Comparison of ENCODE assay signal across 24 cellular contexts in the genomic region with DNA sequence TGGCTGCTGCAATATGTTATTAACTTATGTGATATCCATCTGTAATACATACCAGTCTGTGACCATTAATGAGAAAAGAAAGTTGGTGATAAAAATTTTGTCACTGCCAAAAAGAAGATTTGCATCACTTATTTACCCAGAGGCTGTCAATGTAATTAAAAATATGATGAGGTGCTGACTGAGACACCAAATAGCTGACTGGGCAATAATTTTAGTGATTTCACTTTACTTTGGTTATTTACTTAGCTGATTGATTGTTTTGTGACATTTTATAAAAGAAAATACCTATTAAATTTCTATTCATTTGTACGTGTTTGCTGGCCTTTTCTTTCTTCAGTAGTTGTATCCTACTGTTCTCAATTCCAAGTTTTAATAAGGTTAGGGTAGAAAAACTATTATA.
DNase-seq lines count a peak whose midpoint lies in the region; ATAC-seq, FAIRE-seq and TF ChIP-seq lines count a peak whose summit lies in the region.
"Had no signal": no experiment of that assay in that cellular context is flagged by ENCODE, and none has a peak within 500 bp of the region (broad histone marks: within the 10 kb centered on the region; RNA-seq: fewer than 3 reads in every experiment).

No MANE protein-coding gene starts in this region.

- in situ Hi-C loops in HepG2 (cut with HindIII; ENCODE audit: extremely low pct_ligation_motif_present, low pct_unique_long_range_greater_than_20kb): no loop called here
- in situ Hi-C loops in IMR-90 (cut with MboI; ENCODE audit: low sequenced_read_pairs): no loop called here

- H2BK12ac ChIP-seq in H1 (ENCODE audit: low read depth, low read length): no peak overlapping the region

- no peak overlapping the region for H2BK120ac ChIP-seq in IMR-90 (ENCODE audit: low read depth, low read length)
- H2BK120ac ChIP-seq in H1 (replicated peaks; ENCODE audit: low read depth, low read length): no peak overlapping the region

- H2BK15ac ChIP-seq in IMR-90 (ENCODE audit: low read depth, low read length): no peak overlapping the region
- H2BK15ac ChIP-seq in H1 (ENCODE audit: low read length): no peak overlapping the region

- POLR2A ChIA-PET in HepG2 (lab: Yijun Ruan, JAX): no interaction called here
- POLR2A ChIA-PET in IMR-90 (lab: Charles Lee; ENCODE audit: unreplicated experiment): no interaction called here
- POLR2A ChIA-PET in H1 (lab: Charles Lee; ENCODE audit: partially characterized antibody): no interaction called here
- POLR2A ChIA-PET in A673 (lab: Charles Lee; ENCODE audit: low non-redundant PET): no interaction called here

- no peak for TF ChIP-seq CTCF in HepG2 (CRISPR knock-in tag; IDR thresholded peaks at IDR 0.05)
- no peak for TF ChIP-seq CTCF in right lobe of liver (IDR thresholded peaks at IDR 0.05)
- TF ChIP-seq CTCF in IMR-90 (conservative IDR thresholded peaks at IDR 0.05; ENCODE audit: low read depth, low read length): no peak
- no peak for TF ChIP-seq CTCF in H1 (IDR thresholded peaks at IDR 0.05; ENCODE audit: control extremely low read depth in 1 of 3, insufficient read depth in 1 of 3, low read depth in 1 of 3, low read length in 3 of 3)
- TF ChIP-seq CTCF in A673 (conservative IDR thresholded peaks at IDR 0.05; ENCODE audit: low read depth, low read length): no peak

- H4K5ac ChIP-seq in IMR-90 (ENCODE audit: low read depth, low read length): no peak overlapping the region
- H4K5ac ChIP-seq in H1 (ENCODE audit: insufficient read length, low read depth, low read length): no peak overlapping the region

- H3K56ac ChIP-seq in IMR-90 (ENCODE audit: extremely low read depth, insufficient read depth, low read length) (no peak overlapping the region), H1 (replicated peaks; ENCODE audit: insufficient read length, low read depth, low read length) (no peak overlapping the region)

- H3K4me1 ChIP-seq in HepG2 (ENCODE audit: insufficient read depth, low read length) (no peaks in the 10 kb centered on the region), right lobe of liver (no peaks in the 10 kb centered on the region), IMR-90 (ENCODE audit: control insufficient read depth, insufficient read depth, low read length) (no peaks in the 10 kb centered on the region), H1 (replicated peaks in 1 of 4; ENCODE audit: control insufficient read depth in 3 of 4, insufficient read depth in 4 of 4, low read length in 3 of 4) (no peaks in the 10 kb centered on the region), A673 (ENCODE audit: insufficient read depth, low read length, poor library complexity, severe bottlenecking) (no peaks in the 10 kb centered on the region)
- H3K4me1 ChIP-seq: Caco-2 had no signal

- H3K18ac ChIP-seq in IMR-90 (ENCODE audit: low read depth, low read length) (no peak overlapping the region), H1 (ENCODE audit: extremely low read depth, low read length) (no peak overlapping the region)

- H4K8ac ChIP-seq in IMR-90 (ENCODE audit: low read depth in 2 of 2, low read length in 2 of 2) (no peak overlapping the region), H1 (ENCODE audit: extremely low read depth, insufficient read depth, low read length) (no peak overlapping the region)

- DNase-seq in HepG2 (ENCODE audit: low spot score) (no peak), right lobe of liver (no peak), IMR-90 (no peak), H1 (ENCODE audit: low read depth in 1 of 2, low spot score in 2 of 2) (no peak), A673 (ENCODE audit: low spot score) (no peak)
- DNase-seq: AML-193; Caco-2; Calu3; CD4-positive, alpha-beta T cell; CD8-positive, alpha-beta T cell; DMS 273 treated with DMSO at 0.1 percent for 48 hours; DMS153; DMS53; DMS79; DND-41; EL; GDM1 had no signal

- H3K14ac ChIP-seq in IMR-90 (replicated peaks; ENCODE audit: low read depth, low read length) (no peak overlapping the region), H1 (ENCODE audit: insufficient read length) (no peak overlapping the region)

- H2BK20ac ChIP-seq in IMR-90 (ENCODE audit: low read depth, low read length) (no peak overlapping the region), H1 (ENCODE audit: low read length) (no peak overlapping the region)

- H2AK5ac ChIP-seq in IMR-90 (ENCODE audit: low read depth, low read length) (no peak overlapping the region), H1 (ENCODE audit: low read depth, low read length) (no peak overlapping the region)

- H3K4ac ChIP-seq in IMR-90 (ENCODE audit: low read depth, low read length) (no peak overlapping the region), H1 (replicated peaks; ENCODE audit: insufficient read length, low read depth, low read length) (no peak overlapping the region)

- dilution Hi-C loops in IMR-90 (cut with HindIII; ENCODE audit: low sequenced_read_pairs, unreplicated experiment): no loop called here

- no peak overlapping the region for H2AK9ac ChIP-seq in IMR-90 (replicated peaks; ENCODE audit: low read depth, low read length, poor library complexity)

- no peak for TF ChIP-seq EP300 in HepG2 (IDR thresholded peaks at IDR 0.05; ENCODE audit: low read depth in 2 of 2, low read length in 2 of 2)
- no peak for TF ChIP-seq EP300 in HepG2 (CRISPR knock-in tag; IDR thresholded peaks at IDR 0.05; ENCODE audit: borderline replicate concordance)
- no peak for TF ChIP-seq EP300 in H1 (IDR thresholded peaks at IDR 0.05; ENCODE audit: borderline replicate concordance in 1 of 2, low read depth in 2 of 2, low read length in 2 of 2)

- H4K91ac ChIP-seq in IMR-90 (ENCODE audit: insufficient read depth, low read depth, low read length): no peak overlapping the region
- H4K91ac ChIP-seq in H1 (replicated peaks; ENCODE audit: insufficient read length, low read length): no peak overlapping the region

- H3K79me1 ChIP-seq in IMR-90 (ENCODE audit: low read depth in 1 of 2, low read length in 2 of 2) (no peaks in the 10 kb centered on the region), H1 (ENCODE audit: low read depth, low read length) (no peaks in the 10 kb centered on the region)

- TF ChIP-seq RAD21 in HepG2 (CRISPR knock-in tag; IDR thresholded peaks at IDR 0.05): no peak
- TF ChIP-seq RAD21 in IMR-90 (IDR thresholded peaks at IDR 0.05; ENCODE audit: low read length): no peak
- TF ChIP-seq RAD21 in H1 (IDR thresholded peaks at IDR 0.05 in 1 of 2, conservative IDR thresholded peaks at IDR 0.05 in 1 of 2; ENCODE audit: low read depth in 2 of 2, low read length in 2 of 2): no peak

- H3K4me2 ChIP-seq in HepG2 (ENCODE audit: low read depth, low read length): no peak overlapping the region
- H3K4me2 ChIP-seq in IMR-90 (ENCODE audit: low read depth, low read length): no peak overlapping the region
- H3K4me2 ChIP-seq in H1 (ENCODE audit: insufficient read depth in 1 of 2, low read depth in 2 of 2, low read length in 2 of 2): no peak overlapping the region

- no peak for TF ChIP-seq POLR2A in HepG2 (IDR thresholded peaks at IDR 0.05; ENCODE audit: insufficient read depth in 1 of 2, low read depth in 2 of 2, low read length in 2 of 2)
- no peak for TF ChIP-seq POLR2A in right lobe of liver (IDR thresholded peaks at IDR 0.05)
- no peak for TF ChIP-seq POLR2A in IMR-90 (IDR thresholded peaks at IDR 0.05; ENCODE audit: low read depth, low read length)
- TF ChIP-seq POLR2A in H1 (IDR thresholded peaks at IDR 0.05; ENCODE audit: control extremely low read depth in 1 of 2, low read depth in 2 of 2, low read length in 2 of 2): no peak

- 0% methylated on average over 1 of the region's 1 CpG for WGBS in HepG2 (ENCODE audit: low lambda C conversion rate)
- WGBS in right lobe of liver (ENCODE audit: insufficient coverage, low coverage, low lambda C conversion rate, missing lambda C conversion rate): 76% methylated on average over 1 of the region's 1 CpG
- no CpG with 5 or more reads among the region's 1 CpG for WGBS in IMR-90 (ENCODE audit: extremely low coverage in 2 of 2, insufficient read length in 1 of 2), 2 experiments
- 88% methylated on average over 1 of the region's 1 CpG; no CpG with 5 or more reads in 1 of the 2 experiments for WGBS in H1 (ENCODE audit: extremely low coverage in 1 of 2, insufficient coverage in 1 of 2, insufficient read length in 1 of 2, insufficient replicate concordance in 2 of 2, low coverage in 1 of 2, low lambda C conversion rate in 2 of 2, missing lambda C conversion rate in 1 of 2), 2 experiments

- BruUV-seq in HepG2 (replicated peaks; lab: Mats Ljungman, UMichigan): no TSS peak
- BruUV-seq in IMR-90 (replicated peaks; lab: Mats Ljungman, UMichigan): no TSS peak
- no TSS peak for BruUV-seq in A673 (replicated peaks; lab: Mats Ljungman, UMichigan)

- intact Hi-C loops in HepG2 (cut with micrococcal nuclease; ENCODE audit: unreplicated experiment) (no loop called here), right lobe of liver (cut with DNase I) (no loop called here), IMR-90 (cut with micrococcal nuclease) (no loop called here), A673 (cut with micrococcal nuclease; ENCODE audit: unreplicated experiment) (no loop called here)

- H2BK5ac ChIP-seq in IMR-90 (ENCODE audit: low read depth, low read length, poor library complexity, severe bottlenecking): no peak overlapping the region
- no peak overlapping the region for H2BK5ac ChIP-seq in H1 (ENCODE audit: low read depth, low read length)

- H3K27ac ChIP-seq in HepG2 (ENCODE audit: extremely low read length, insufficient read depth, low read length): no peak overlapping the region
- H3K27ac ChIP-seq in right lobe of liver: no peak overlapping the region
- no peak overlapping the region for H3K27ac ChIP-seq in IMR-90 (ENCODE audit: insufficient read depth, low read length)
- no peak overlapping the region for H3K27ac ChIP-seq in H1 (ENCODE audit: low read depth, low read length)
- H3K27ac ChIP-seq in A673 (ENCODE audit: low read depth, low read length, poor library complexity, severe bottlenecking): no peak overlapping the region
- H3K27ac ChIP-seq: 22Rv1, C4-2B had no signal

- H3K27me3 ChIP-seq in HepG2 (ENCODE audit: control insufficient read depth in 1 of 2, insufficient read depth in 2 of 2, low read length in 2 of 2): no peaks in the 10 kb centered on the region; a peak in 1 of 5 replicates
- H3K27me3 ChIP-seq in right lobe of liver: no peaks in the 10 kb centered on the region
- H3K27me3 ChIP-seq in IMR-90 (ENCODE audit: control insufficient read depth, insufficient read depth, low read length): peaks cover 1% of the 10 kb centered on the region; the same call in 1 of the 2 replicates
- H3K27me3 ChIP-seq in H1 (replicated peaks in 1 of 4; ENCODE audit: control insufficient read depth in 3 of 4, extremely low read depth in 1 of 4, insufficient read depth in 3 of 4, low read length in 3 of 4): no peaks in the 10 kb centered on the region
- H3K27me3 ChIP-seq in A673 (replicated peaks; ENCODE audit: insufficient read depth, low read depth, low read length, poor library complexity): no peaks in the 10 kb centered on the region

- H3K9ac ChIP-seq in HepG2 (ENCODE audit: insufficient read depth, low read depth, low read length): no peak overlapping the region
- no peak overlapping the region for H3K9ac ChIP-seq in IMR-90 (ENCODE audit: low read depth, low read length)
- H3K9ac ChIP-seq in H1 (replicated peaks in 1 of 4; ENCODE audit: extremely low read depth in 1 of 4, low read depth in 3 of 4, low read length in 3 of 4): no peak overlapping the region
- H3K9ac ChIP-seq: BLaER1 treated with 17β-estradiol and CSF1 and Interleukin-3, amounts not matched to agents 10 nM and 100 nM had no signal

- ATAC-seq in HepG2 (no peak), right lobe of liver (no peak), IMR-90 (ENCODE audit: low read depth) (no peak), GM18498 (IDR thresholded peaks at IDR 0.05; ENCODE audit: unreplicated experiment) (no peak)
- ATAC-seq: CD8-positive, alpha-beta T cell; GM12878 had no signal

- H3K36me3 ChIP-seq in HepG2 (replicated peaks in 1 of 2; ENCODE audit: control insufficient read depth in 1 of 2, insufficient read depth in 2 of 2, low read length in 2 of 2) (no peaks in the 10 kb centered on the region), right lobe of liver (no peaks in the 10 kb centered on the region), IMR-90 (ENCODE audit: control insufficient read depth, insufficient read depth, low read length) (no peaks in the 10 kb centered on the region), H1 (ENCODE audit: control insufficient read depth in 2 of 4, insufficient read depth in 4 of 4, low read length in 3 of 4) (no peaks in the 10 kb centered on the region), A673 (ENCODE audit: insufficient read depth, low read length, poor library complexity, severe bottlenecking) (no peaks in the 10 kb centered on the region)
- H3K36me3 ChIP-seq: BLaER1 treated with 17β-estradiol and CSF1 and Interleukin-3, amounts not matched to agents 10 nM and 100 nM had no signal

- H3K79me2 ChIP-seq in HepG2 (ENCODE audit: insufficient read depth, low read length): no peaks in the 10 kb centered on the region
- no peaks in the 10 kb centered on the region for H3K79me2 ChIP-seq in H1 (ENCODE audit: control insufficient read depth in 1 of 2, insufficient read depth in 2 of 2, low read length in 2 of 2)

- H3K9me3 ChIP-seq in HepG2 (ENCODE audit: low read length): no peaks in the 10 kb centered on the region
- no peaks in the 10 kb centered on the region for H3K9me3 ChIP-seq in right lobe of liver
- no peaks in the 10 kb centered on the region for H3K9me3 ChIP-seq in IMR-90 (ENCODE audit: control insufficient read depth, insufficient read depth, low read length)
- H3K9me3 ChIP-seq in H1 (ENCODE audit: insufficient read depth in 2 of 2, low read depth in 1 of 2, low read length in 1 of 2): no peaks in the 10 kb centered on the region
- H3K9me3 ChIP-seq in A673 (ENCODE audit: low read depth, low read length, poor library complexity, severe bottlenecking): no peaks in the 10 kb centered on the region
- H3K9me3 ChIP-seq: BLaER1 treated with 17β-estradiol and CSF1 and Interleukin-3, amounts not matched to agents 10 nM and 100 nM; Caco-2 had no signal

- no peaks in the 10 kb centered on the region for H4K20me1 ChIP-seq in HepG2 (ENCODE audit: insufficient read depth, low read length)
- H4K20me1 ChIP-seq in IMR-90 (ENCODE audit: insufficient read depth, low read length): no peaks in the 10 kb centered on the region
- H4K20me1 ChIP-seq in H1 (replicated peaks in 1 of 2; ENCODE audit: control insufficient read depth in 1 of 2, insufficient read depth in 2 of 2, low read length in 2 of 2): no peaks in the 10 kb centered on the region
- H4K20me1 ChIP-seq: BLaER1 treated with 17β-estradiol and CSF1 and Interleukin-3, amounts not matched to agents 10 nM and 100 nM had no signal

- H3K23me2 ChIP-seq in H1 (ENCODE audit: low read depth, low read length): no peaks in the 10 kb centered on the region

- H3K4me3 ChIP-seq in HepG2 (replicated peaks in 1 of 3; ENCODE audit: insufficient read depth in 1 of 3, low read depth in 2 of 3, low read length in 3 of 3) (no peak overlapping the region), right lobe of liver (no peak overlapping the region), IMR-90 (ENCODE audit: insufficient read depth, low read depth, low read length) (no peak overlapping the region), H1 (ENCODE audit: extremely low read depth in 1 of 4, insufficient read depth in 2 of 4, low read depth in 3 of 4, low read length in 4 of 4) (no peak overlapping the region), A673 (ENCODE audit: low read depth, low read length, poor library complexity, severe bottlenecking) (no peak overlapping the region)
- H3K4me3 ChIP-seq: BLaER1 treated with 17β-estradiol and CSF1 and Interleukin-3, amounts not matched to agents 10 nM and 100 nM; GM12878 had no signal

- H2AFZ ChIP-seq in HepG2 (ENCODE audit: low read length): no peak overlapping the region
- no peak overlapping the region for H2AFZ ChIP-seq in IMR-90 (replicated peaks; ENCODE audit: low read length, poor library complexity)
- no peak overlapping the region for H2AFZ ChIP-seq in H1 (ENCODE audit: low read length)

- no peak for FAIRE-seq in HepG2 (lab: Jason Lieb, UNC)
- FAIRE-seq in H1 (lab: Jason Lieb, UNC): no peak
- FAIRE-seq: GM12878, GM12892, GM19239 had no signal

- H3K23ac ChIP-seq in IMR-90 (ENCODE audit: low read depth, low read length) (no peak overlapping the region), H1 (ENCODE audit: insufficient read length) (no peak overlapping the region)

- no peaks in the 10 kb centered on the region for H3K9me1 ChIP-seq in IMR-90 (ENCODE audit: insufficient read depth, low read length)

- CTCF ChIA-PET in HepG2 (lab: Yijun Ruan, JAX; ENCODE audit: low intra/inter-chr PET ratio, low total read pairs) (no interaction called here), IMR-90 (lab: Yijun Ruan, JAX) (no interaction called here), H1 (lab: Charles Lee; ENCODE audit: partially characterized antibody) (no interaction called here), A673 (lab: Charles Lee) (no interaction called here)

Comparison
In these comparisons a context has a peak if more than half of its experiments do, and no peak if none do; other contexts are left out.
1. Of the 41 proteins assayed by ChIP-seq in both HepG2 and H1: peak only in HepG2: none; only in H1: none; in both: MAFK; in neither: 40.